Comparison of ENCODE assay signal across 8 cellular contexts in the genomic region with DNA sequence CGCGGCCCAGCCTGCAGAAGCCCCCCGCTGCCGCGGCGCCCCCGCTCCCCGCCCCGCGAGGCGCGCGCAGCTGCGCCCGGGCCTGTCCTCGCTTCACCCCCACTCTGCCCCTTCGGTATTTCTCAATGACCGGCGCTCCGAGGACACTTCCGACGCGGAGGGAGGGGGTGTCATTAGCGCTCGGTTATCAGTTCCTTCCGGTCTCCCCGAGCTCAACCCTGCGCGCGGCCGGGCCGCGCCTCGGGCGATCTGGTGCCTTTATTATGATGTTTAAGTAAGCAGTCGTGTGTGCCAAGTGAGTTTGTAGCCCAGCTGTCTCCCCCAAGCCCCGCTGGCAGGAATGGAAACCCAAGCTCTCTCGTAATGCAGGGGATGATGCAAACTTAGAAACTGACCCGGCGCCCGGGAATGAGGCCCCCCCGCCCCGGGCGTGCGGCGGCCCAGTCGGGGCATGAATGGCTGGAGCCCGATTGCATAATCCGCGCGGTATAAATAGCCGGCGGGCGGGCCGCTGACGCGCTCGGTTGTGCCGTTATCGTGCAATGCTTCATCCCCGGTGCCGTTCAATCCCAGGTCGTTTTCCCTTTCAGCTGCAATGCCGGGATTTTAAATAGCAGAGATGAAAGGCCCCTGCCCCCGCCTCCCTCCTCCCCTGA. TPM values are rescaled to one million over a fixed set of nuclear protein-coding genes. Genes with fewer than 3 reads are reported as not detected.
DNase-seq lines count a peak whose midpoint lies in the region; ATAC-seq, FAIRE-seq and TF ChIP-seq lines count a peak whose summit lies in the region.

No MANE protein-coding gene starts in this region.

- no peak; the same call in 1 of the 2 replicates for TF ChIP-seq POLR2A in H54 (IDR thresholded peaks at IDR 0.05; ENCODE audit: low read depth, low read length)

- H3K27me3 ChIP-seq in cardiac muscle cell = no peaks in the 10 kb centered on the region

- WGBS in adipose tissue, 3 donors = 0% methylated on average over 65 of the region's 65 CpGs

- H3K9me3 ChIP-seq in cardiac muscle cell (ENCODE audit: low read depth) = no peaks in the 10 kb centered on the region

- DNase-seq in GM03348 (ENCODE audit: low spot score) = peak; percentile 96
- peak; percentile 85 for DNase-seq in H54 (ENCODE audit: insufficient read length, low spot score)
- DNase-seq in LoVo (ENCODE audit: low spot score) = peak; percentile 79
- DNase-seq in SHP77 treated with DMSO at 0.1 percent for 48 hours (lab: John Stamatoyannopoulos, UW) = peak; percentile 91
- peak; percentile 89 to 98 for DNase-seq in cardiac muscle cell (ENCODE audit: low read depth in 1 of 2, low spot score in 1 of 2)
- DNase-seq in omental fat pad (ENCODE audit: low spot score) = peak; percentile 83
- DNase-seq in effector CD8-positive, alpha-beta T cell (lab: John Stamatoyannopoulos, UW) = no peak

- TF ChIP-seq CTCF in cardiac muscle cell (IDR thresholded peaks at IDR 0.05; ENCODE audit: low read depth, low read length) (no peak), omental fat pad (IDR thresholded peaks at IDR 0.05) (no peak)

- no peak for FAIRE-seq in H54 (lab: Jason Lieb, UNC)

- no peaks in the 10 kb centered on the region for H3K36me3 ChIP-seq in cardiac muscle cell

- H3K4me1 ChIP-seq in cardiac muscle cell (ENCODE audit: low read depth) = peaks cover 17% of the 10 kb centered on the region

- ATAC-seq in omental fat pad (ENCODE audit: low FRiP score) = peak; percentile 75

- peak overlapping the region; percentile 53 for H3K4me3 ChIP-seq in cardiac muscle cell

- H3K27ac ChIP-seq in adipose tissue (ENCODE audit: low read depth, low read length) (peak overlapping the region; percentile 91), cardiac muscle cell (peak overlapping the region; percentile 88)

RNA-seq across cellular contexts. Expression of gene SPRED2, which starts 3.9 kb away (rescaled TPM):
- polyA plus RNA-seq in adipose tissue = 10 to 100 TPM in 2 of 3 donors, 1 to 10 TPM in 1; 8.0 to 21.1 (median 20.8) TPM
- 11.7 and 14.7 TPM in 2 replicates for total RNA-seq in cardiac muscle cell
- polyA plus RNA-seq in cardiac muscle cell = 18.4 and 18.9 TPM in 2 replicates
- 10 to 100 TPM; 22.9 to 45.4 (median 26.6) TPM for total RNA-seq in omental fat pad
